ENCODE assay signal across 8 cellular contexts in genomic region chr6:159693128-159693893, GRCh38.
DNase-seq lines count a peak whose midpoint lies in the region; ATAC-seq lines count a peak whose summit lies in the region.

Gene SOD2 (minus strand): TSS chr6:159693241. CDS start chr6:159693167, 74 bp downstream.

- DNase-seq in AG08396 (ENCODE audit: low spot score) = peak; percentile 89
- DNase-seq in NCI-H2227 treated with DMSO at 0.1 percent for 48 hours (lab: John Stamatoyannopoulos, UW) = peak; percentile 58
- peak; percentile 67 to 89 (median 74) for DNase-seq in activated CD4-positive, CD25-positive, alpha-beta regulatory T cell (lab: John Stamatoyannopoulos, UW)
- DNase-seq in caudate nucleus (lab: John Stamatoyannopoulos, UW) = peak in 60 of 61 donors; percentile 49 to 96 (median 80)
- DNase-seq in iris pigment epithelial cell (ENCODE audit: low read depth) = peak; percentile 82
- DNase-seq in stimulated activated CD4-positive, alpha-beta T cell treated with anti-CD3 and anti-CD28 coated beads, Interleukin-12 subunit alpha, Interleukin-12 subunit beta, amount 100 ng/mL, for 4 hours = peak; percentile 78

- H3K27ac ChIP-seq in caudate nucleus (ENCODE audit: low read depth, low read length) = peak within 1 kb of the TSS; percentile 99

- ATAC-seq in GM18907 (IDR thresholded peaks at IDR 0.05; ENCODE audit: unreplicated experiment) (peak; percentile 83), HG03135 (IDR thresholded peaks at IDR 0.05; ENCODE audit: unreplicated experiment) (peak; percentile 83)

Comparison
In these comparisons a context has a peak if more than half of its experiments do, and no peak if none do; other contexts are left out.
1. Peak in every context shown above with its lines: DNase-seq, ATAC-seq and H3K27ac ChIP-seq.